ENCODE assay signal across 19 cellular contexts in the genomic region with DNA sequence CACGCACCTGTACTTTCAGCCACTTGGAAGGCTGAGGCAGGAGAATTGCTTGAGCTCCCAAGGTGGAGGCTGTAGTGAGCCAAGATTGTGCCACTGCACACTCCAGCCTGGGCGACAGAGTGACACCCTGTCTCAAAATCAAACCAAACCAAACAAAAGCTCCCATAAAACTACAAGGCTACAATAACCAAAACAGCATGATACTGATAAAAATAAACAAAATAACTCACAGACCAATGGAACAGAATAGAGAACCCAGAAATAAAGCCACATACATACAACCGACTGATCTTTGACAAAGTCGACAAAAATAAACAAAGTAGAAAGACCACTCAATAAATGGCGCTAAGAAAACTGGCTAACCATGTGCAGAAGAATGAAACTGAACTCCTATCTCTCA. TPM values are rescaled to one million over a fixed set of nuclear protein-coding genes. Genes with fewer than 3 reads are reported as not detected.
DNase-seq lines count a peak whose midpoint lies in the region; ATAC-seq and TF ChIP-seq lines count a peak whose summit lies in the region.
"Had no signal": no experiment of that assay in that cellular context is flagged by ENCODE, and none has a peak within 500 bp of the region (broad histone marks: within the 10 kb centered on the region; RNA-seq: fewer than 3 reads in every experiment).

No MANE protein-coding gene starts in this region.

- H4K20me1 ChIP-seq in neural progenitor cell (ENCODE audit: low read depth) = peaks cover 17% of the 10 kb centered on the region
- H4K20me1 ChIP-seq in MM.1S (ENCODE audit: insufficient read depth, low read length) = no peaks in the 10 kb centered on the region

- H3K9me3 ChIP-seq in neural progenitor cell (ENCODE audit: low read depth) = no peaks in the 10 kb centered on the region
- no peaks in the 10 kb centered on the region for H3K9me3 ChIP-seq in MM.1S (replicated peaks; ENCODE audit: insufficient read depth, low read length)

- H3K4me3 Mint-ChIP-seq in activated T-cell treated with anti-CD3 and anti-CD28 coated beads, Interleukin-2, amount 50 U/mL, for 72 hours = no peak overlapping the region
- no peak overlapping the region for H3K4me3 Mint-ChIP-seq in central memory CD8-positive, alpha-beta T cell
- no peak overlapping the region for H3K4me3 Mint-ChIP-seq in neural progenitor cell
- no peak overlapping the region for H3K4me3 Mint-ChIP-seq in naive thymus-derived CD8-positive, alpha-beta T cell

- peaks cover 12 to 30% of the 10 kb centered on the region in 2 donors for H3K36me3 Mint-ChIP-seq in activated T-cell treated with anti-CD3 and anti-CD28 coated beads, Interleukin-2, amount 50 U/mL, for 72 hours (ENCODE audit: insufficient read depth in 2 of 2)
- H3K36me3 Mint-ChIP-seq in central memory CD8-positive, alpha-beta T cell (ENCODE audit: insufficient read depth) = peaks cover 34% of the 10 kb centered on the region
- H3K36me3 Mint-ChIP-seq in neural progenitor cell = peaks cover 33% of the 10 kb centered on the region
- H3K36me3 Mint-ChIP-seq in naive thymus-derived CD8-positive, alpha-beta T cell = peaks cover 5 to 71% (median 27%) of the 10 kb centered on the region in 3 donors

- ATAC-seq in activated T-cell treated with anti-CD3 and anti-CD28 coated beads, Interleukin-2, amount 50 U/mL, for 72 hours (replicated peaks in 1 of 2) = no peak
- no peak for ATAC-seq in central memory CD8-positive, alpha-beta T cell (replicated peaks; ENCODE audit: extremely low read depth, poor library complexity, severe bottlenecking)
- no peak for ATAC-seq in HG03025 (IDR thresholded peaks at IDR 0.05; ENCODE audit: low FRiP score, unreplicated experiment)
- no peak for ATAC-seq in naive thymus-derived CD8-positive, alpha-beta T cell
- ATAC-seq: K562 had no signal

- POLR2A ChIA-PET in naive thymus-derived CD8-positive, alpha-beta T cell (lab: Charles Lee) = no interaction called here

- H3F3A ChIP-seq in neural progenitor cell (ENCODE audit: low read depth) (no peaks in the 10 kb centered on the region), MM.1S (ENCODE audit: insufficient read depth, low read length) (peaks cover 13% of the 10 kb centered on the region; the same call in 1 of the 2 replicates)

- no peak for TF ChIP-seq CTCF in neural progenitor cell (IDR thresholded peaks at IDR 0.05)
- no peak for TF ChIP-seq CTCF in MM.1S (IDR thresholded peaks at IDR 0.05; ENCODE audit: low read length)

- H3K27me3 Mint-ChIP-seq in activated T-cell treated with anti-CD3 and anti-CD28 coated beads, Interleukin-2, amount 50 U/mL, for 72 hours (ENCODE audit: low read depth) = no peaks in the 10 kb centered on the region
- H3K27me3 Mint-ChIP-seq in central memory CD8-positive, alpha-beta T cell = no peaks in the 10 kb centered on the region
- H3K27me3 Mint-ChIP-seq in neural progenitor cell (ENCODE audit: insufficient read depth, low read depth) = no peaks in the 10 kb centered on the region
- no peaks in the 10 kb centered on the region for H3K27me3 Mint-ChIP-seq in naive thymus-derived CD8-positive, alpha-beta T cell

- peaks cover 18% of the 10 kb centered on the region for H3K36me3 ChIP-seq in neural progenitor cell
- H3K36me3 ChIP-seq in MM.1S (replicated peaks; ENCODE audit: insufficient read depth, low read length) = no peaks in the 10 kb centered on the region

- H3K4me2 ChIP-seq in neural progenitor cell (no peak overlapping the region), MM.1S (ENCODE audit: low read depth, low read length) (no peak overlapping the region)

- no peak overlapping the region for H2AFZ ChIP-seq in neural progenitor cell (replicated peaks)
- no peak overlapping the region for H2AFZ ChIP-seq in MM.1S (ENCODE audit: low read length)

- no peaks in the 10 kb centered on the region for H3K27me3 ChIP-seq in neural progenitor cell
- H3K27me3 ChIP-seq in MM.1S (replicated peaks; ENCODE audit: insufficient read depth, low read length) = no peaks in the 10 kb centered on the region

- H3K27ac Mint-ChIP-seq in activated T-cell treated with anti-CD3 and anti-CD28 coated beads, Interleukin-2, amount 50 U/mL, for 72 hours = peak overlapping the region; percentile 39
- H3K27ac Mint-ChIP-seq in central memory CD8-positive, alpha-beta T cell (ENCODE audit: low read depth) = peak overlapping the region; percentile 70
- H3K27ac Mint-ChIP-seq in neural progenitor cell = peak overlapping the region; percentile 25
- peak overlapping the region in 5 of 10 donors; percentile 19 to 81 (median 53) for H3K27ac Mint-ChIP-seq in naive thymus-derived CD8-positive, alpha-beta T cell

- no peaks in the 10 kb centered on the region for H3K9me2 ChIP-seq in MM.1S (replicated peaks; ENCODE audit: insufficient read depth, low read length)

- H3K4me1 ChIP-seq in neural progenitor cell (no peaks in the 10 kb centered on the region), MM.1S (ENCODE audit: low read length) (peaks cover 11% of the 10 kb centered on the region)

- no peak overlapping the region for H3K4me3 ChIP-seq in neural progenitor cell
- no peak overlapping the region for H3K4me3 ChIP-seq in MM.1S (ENCODE audit: low read length)
- H3K4me3 ChIP-seq: K562 had no signal

- H3K79me2 ChIP-seq in neural progenitor cell (ENCODE audit: low read depth) (peaks cover 18% of the 10 kb centered on the region), MM.1S (ENCODE audit: low read length) (peaks cover 14% of the 10 kb centered on the region; the same call in 1 of the 2 replicates)

- no peak for DNase-seq in activated T-cell treated with anti-CD3 and anti-CD28 coated beads, Interleukin-2, amount 50 U/mL, for 72 hours
- DNase-seq in activated T-cell treated with anti-CD3 and anti-CD28 coated beads for 4 hours = no peak
- DNase-seq in central memory CD8-positive, alpha-beta T cell (ENCODE audit: low spot score in 2 of 2) = no peak
- DNase-seq in neural progenitor cell (ENCODE audit: low spot score) = no peak
- DNase-seq in MM.1S = no peak
- DNase-seq in naive thymus-derived CD8-positive, alpha-beta T cell = no peak
- no peak for DNase-seq in NCI-H748 (lab: John Stamatoyannopoulos, UW; ENCODE audit: unreplicated experiment)
- DNase-seq: 8988T, DMS 273 treated with DMSO at 0.1 percent for 48 hours, GOT3, NCI-H1436, NCI-H2029 treated with DMSO at 0.1 percent for 48 hours, NCI-H2171 treated with DMSO at 0.1 percent for 48 hours, NCI-H446 treated with DMSO at 0.1 percent for 48 hours, NCI-H748 treated with DMSO at 0.1 percent for 48 hours, OCI-M1, SHP77 treated with DMSO at 0.1 percent for 48 hours had no signal

- peaks cover 56% of the 10 kb centered on the region for H3K4me1 Mint-ChIP-seq in activated T-cell treated with anti-CD3 and anti-CD28 coated beads, Interleukin-2, amount 50 U/mL, for 72 hours (ENCODE audit: low read depth)
- peaks cover 22% of the 10 kb centered on the region for H3K4me1 Mint-ChIP-seq in central memory CD8-positive, alpha-beta T cell
- no peaks in the 10 kb centered on the region for H3K4me1 Mint-ChIP-seq in neural progenitor cell
- peaks cover 19 to 51% (median 32%) of the 10 kb centered on the region in 4 donors for H3K4me1 Mint-ChIP-seq in naive thymus-derived CD8-positive, alpha-beta T cell

- H3K9ac ChIP-seq in neural progenitor cell (no peak overlapping the region), MM.1S (ENCODE audit: low read length) (no peak overlapping the region)

- H3K9me3 Mint-ChIP-seq in activated T-cell treated with anti-CD3 and anti-CD28 coated beads, Interleukin-2, amount 50 U/mL, for 72 hours = peaks cover 0 to 2% of the 10 kb centered on the region in 2 donors
- no peaks in the 10 kb centered on the region for H3K9me3 Mint-ChIP-seq in central memory CD8-positive, alpha-beta T cell
- no peaks in the 10 kb centered on the region for H3K9me3 Mint-ChIP-seq in neural progenitor cell
- H3K9me3 Mint-ChIP-seq in naive thymus-derived CD8-positive, alpha-beta T cell = no peaks in the 10 kb centered on the region

- H3K27ac ChIP-seq in neural progenitor cell (no peak overlapping the region), MM.1S (ENCODE audit: low read length) (no peak overlapping the region)

RNA-seq across cellular contexts. Expression of a gene that starts 37.2 kb away (rescaled TPM):
- total RNA-seq in activated T-cell treated with anti-CD3 and anti-CD28 coated beads, Interleukin-2, amount 50 U/mL, for 72 hours = 10 to 100 TPM; 74.8 to 84.2 TPM
- total RNA-seq in neural progenitor cell (ENCODE audit: low replicate concordance) = 112 and 164 TPM in 2 replicates
- 10 to 100 TPM; 69.1 to 82.8 TPM for total RNA-seq in naive thymus-derived CD8-positive, alpha-beta T cell
- 10 to 100 TPM; 42.5 to 62.6 (median 49.1) TPM for polyA plus RNA-seq in naive thymus-derived CD8-positive, alpha-beta T cell
